Comparison of ENCODE assay signal across 15 cellular contexts in the genomic region with DNA sequence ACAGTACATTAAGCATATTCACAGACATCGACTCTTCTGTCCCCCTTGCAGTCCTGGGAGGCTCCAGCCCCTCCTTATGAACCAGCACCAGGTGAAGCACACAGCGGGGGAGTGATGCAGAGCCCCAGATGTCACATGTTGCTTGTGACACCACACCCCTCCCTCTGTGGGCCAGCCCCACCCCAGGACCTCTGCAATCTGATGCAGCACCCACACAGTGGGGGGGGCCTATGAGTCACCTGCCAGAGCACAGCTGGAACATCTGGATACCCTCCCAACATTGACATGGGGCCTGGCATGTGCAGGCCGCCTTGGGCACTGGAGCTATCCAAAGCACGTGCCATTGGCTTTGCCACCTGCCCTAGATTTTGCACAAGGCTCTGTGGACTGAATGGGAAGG.
DNase-seq lines count a peak whose midpoint lies in the region; ATAC-seq and TF ChIP-seq lines count a peak whose summit lies in the region.
"Had no signal": no experiment of that assay in that cellular context is flagged by ENCODE, and none has a peak within 500 bp of the region (broad histone marks: within the 10 kb centered on the region; RNA-seq: fewer than 3 reads in every experiment).

No MANE protein-coding gene starts in this region.

- TF ChIP-seq CTCF in activated CD8-positive, alpha-beta T cell treated with anti-CD3 and anti-CD28 coated beads for 36 hours (IDR thresholded peaks at IDR 0.05): no peak
- TF ChIP-seq CTCF in foreskin keratinocyte (conservative IDR thresholded peaks at IDR 0.05) (no peak), thoracic aorta (IDR thresholded peaks at IDR 0.05) (no peak), WERI-Rb-1 (IDR thresholded peaks at IDR 0.05; ENCODE audit: low read depth, low read length) (no peak)

- no peak overlapping the region for H3K4me3 Mint-ChIP-seq in activated CD8-positive, alpha-beta T cell treated with anti-CD3 and anti-CD28 coated beads for 36 hours
- H3K4me3 Mint-ChIP-seq in activated CD8-positive, alpha-beta T cell treated with anti-CD3 and anti-CD28 coated beads, Interleukin-2, amount 10 ng/mL, durations not matched to agents 7 days and 5 days: no peak overlapping the region
- H3K4me3 Mint-ChIP-seq: CD8-positive, alpha-beta memory T cell; central memory CD8-positive, alpha-beta T cell; T-helper 1 cell treated with Interleukin-12 subunit alpha and Interleukin-12 subunit beta and Interleukin-4 antibody, amounts not matched to agents 30 μg/mL and 1 μg/mL, for 36 hours had no signal

- intact Hi-C loops in activated CD8-positive, alpha-beta T cell treated with anti-CD3 and anti-CD28 coated beads for 36 hours (cut with micrococcal nuclease): no loop called here

- no peaks in the 10 kb centered on the region for H3K9me3 Mint-ChIP-seq in activated CD8-positive, alpha-beta T cell treated with anti-CD3 and anti-CD28 coated beads for 36 hours
- H3K9me3 Mint-ChIP-seq in activated CD8-positive, alpha-beta T cell treated with anti-CD3 and anti-CD28 coated beads, Interleukin-2, amount 10 ng/mL, durations not matched to agents 7 days and 5 days (ENCODE audit: insufficient read depth): no peaks in the 10 kb centered on the region
- H3K9me3 Mint-ChIP-seq: CD8-positive, alpha-beta memory T cell; central memory CD8-positive, alpha-beta T cell; T-helper 1 cell treated with Interleukin-12 subunit alpha and Interleukin-12 subunit beta and Interleukin-4 antibody, amounts not matched to agents 30 μg/mL and 1 μg/mL, for 36 hours had no signal

- H3K27me3 Mint-ChIP-seq in activated CD8-positive, alpha-beta T cell treated with anti-CD3 and anti-CD28 coated beads for 36 hours: no peaks in the 10 kb centered on the region
- peaks cover 3% of the 10 kb centered on the region for H3K27me3 Mint-ChIP-seq in activated CD8-positive, alpha-beta T cell treated with anti-CD3 and anti-CD28 coated beads, Interleukin-2, amount 10 ng/mL, durations not matched to agents 7 days and 5 days (ENCODE audit: low read depth)

- H3K4me1 ChIP-seq in foreskin keratinocyte: peaks cover 20% of the 10 kb centered on the region
- peaks cover 27 to 73% of the 10 kb centered on the region in 2 donors for H3K4me1 ChIP-seq in thoracic aorta (ENCODE audit: control insufficient read depth in 1 of 2, low read depth in 2 of 2)

- H3K9me3 ChIP-seq in thoracic aorta: no peaks in the 10 kb centered on the region
- H3K9me3 ChIP-seq in WERI-Rb-1 (ENCODE audit: severe bottlenecking): no peaks in the 10 kb centered on the region
- H3K9me3 ChIP-seq: gastroesophageal sphincter, right atrium auricular region, tibial nerve had no signal

- H3K27me3 ChIP-seq in foreskin keratinocyte: peaks cover 15% of the 10 kb centered on the region
- H3K27me3 ChIP-seq in thoracic aorta (replicated peaks; ENCODE audit: insufficient read depth): no peaks in the 10 kb centered on the region
- no peaks in the 10 kb centered on the region for H3K27me3 ChIP-seq in WERI-Rb-1 (ENCODE audit: insufficient read depth, low read depth, severe bottlenecking)
- H3K27me3 ChIP-seq: gastroesophageal sphincter, right atrium auricular region, tibial nerve had no signal

- H3K4me1 Mint-ChIP-seq in activated CD8-positive, alpha-beta T cell treated with anti-CD3 and anti-CD28 coated beads for 36 hours (ENCODE audit: low read depth): peaks cover 12% of the 10 kb centered on the region
- peaks cover 12% of the 10 kb centered on the region for H3K4me1 Mint-ChIP-seq in activated CD8-positive, alpha-beta T cell treated with anti-CD3 and anti-CD28 coated beads, Interleukin-2, amount 10 ng/mL, durations not matched to agents 7 days and 5 days (ENCODE audit: low read depth)
- H3K4me1 Mint-ChIP-seq: CD8-positive, alpha-beta memory T cell; central memory CD8-positive, alpha-beta T cell had no signal

- H3K4me3 ChIP-seq in thoracic aorta (no peak overlapping the region), WERI-Rb-1 (ENCODE audit: low read depth, low read length) (no peak overlapping the region)
- H3K4me3 ChIP-seq: gastroesophageal sphincter, right atrium auricular region, tibial nerve had no signal

- no peak for ATAC-seq in activated CD8-positive, alpha-beta T cell treated with anti-CD3 and anti-CD28 coated beads for 36 hours
- no peak for ATAC-seq in activated CD8-positive, alpha-beta T cell treated with anti-CD3 and anti-CD28 coated beads, Interleukin-2, amount 10 ng/mL, durations not matched to agents 7 days and 5 days
- ATAC-seq in foreskin keratinocyte: peak; percentile 3
- ATAC-seq in thoracic aorta (ENCODE audit: insufficient number of reproducible peaks, low FRiP score, low read depth): no peak
- ATAC-seq in HG03521 (IDR thresholded peaks at IDR 0.05; ENCODE audit: unreplicated experiment): no peak
- ATAC-seq: gastroesophageal sphincter had no signal

- POLR2A ChIA-PET in activated CD8-positive, alpha-beta T cell treated with anti-CD3 and anti-CD28 coated beads for 36 hours (lab: Charles Lee): no interaction called here
- POLR2A ChIA-PET in activated CD8-positive, alpha-beta T cell treated with anti-CD3 and anti-CD28 coated beads, Interleukin-2, amount 10 ng/mL, durations not matched to agents 7 days and 5 days (lab: Charles Lee): no interaction called here

- H3K27ac ChIP-seq in foreskin keratinocyte (no peak overlapping the region), thoracic aorta (peak overlapping the region; percentile 96 to 99), WERI-Rb-1 (no peak overlapping the region)
- H3K27ac ChIP-seq: gastroesophageal sphincter, right atrium auricular region, tibial nerve had no signal

- H3K36me3 ChIP-seq in thoracic aorta (peaks cover 36% of the 10 kb centered on the region), WERI-Rb-1 (no peaks in the 10 kb centered on the region)
- H3K36me3 ChIP-seq: gastroesophageal sphincter, tibial nerve had no signal

- CTCF ChIA-PET in activated CD8-positive, alpha-beta T cell treated with anti-CD3 and anti-CD28 coated beads for 36 hours (lab: Charles Lee): no interaction called here
- CTCF ChIA-PET in activated CD8-positive, alpha-beta T cell treated with anti-CD3 and anti-CD28 coated beads, Interleukin-2, amount 10 ng/mL, durations not matched to agents 7 days and 5 days (lab: Charles Lee): no interaction called here

- H3K36me3 Mint-ChIP-seq in activated CD8-positive, alpha-beta T cell treated with anti-CD3 and anti-CD28 coated beads for 36 hours (ENCODE audit: low read depth): peaks cover 3% of the 10 kb centered on the region
- H3K36me3 Mint-ChIP-seq in activated CD8-positive, alpha-beta T cell treated with anti-CD3 and anti-CD28 coated beads, Interleukin-2, amount 10 ng/mL, durations not matched to agents 7 days and 5 days (ENCODE audit: low read depth): peaks cover 3% of the 10 kb centered on the region
- H3K36me3 Mint-ChIP-seq: CD8-positive, alpha-beta memory T cell had no signal

- DNase-seq in activated CD8-positive, alpha-beta T cell treated with anti-CD3 and anti-CD28 coated beads for 36 hours: peak; percentile 44
- DNase-seq in activated CD8-positive, alpha-beta T cell treated with anti-CD3 and anti-CD28 coated beads, Interleukin-2, amount 10 ng/mL, durations not matched to agents 7 days and 5 days: no peak
- DNase-seq in NCI-H524 treated with DMSO at 0.1 percent for 48 hours (lab: John Stamatoyannopoulos, UW) (peak; percentile 53), foreskin keratinocyte (no peak), thoracic aorta (ENCODE audit: low spot score) (no peak), ecto neural progenitor cell (ENCODE audit: low spot score) (no peak), WERI-Rb-1 (no peak)
- DNase-seq: CD8-positive, alpha-beta memory T cell; NCI-H2029 treated with DMSO at 0.1 percent for 48 hours had no signal

- H3K27ac Mint-ChIP-seq in activated CD8-positive, alpha-beta T cell treated with anti-CD3 and anti-CD28 coated beads for 36 hours: no peak overlapping the region
- H3K27ac Mint-ChIP-seq in activated CD8-positive, alpha-beta T cell treated with anti-CD3 and anti-CD28 coated beads, Interleukin-2, amount 10 ng/mL, durations not matched to agents 7 days and 5 days: no peak overlapping the region
- H3K27ac Mint-ChIP-seq: CD8-positive, alpha-beta memory T cell; T-helper 1 cell treated with Interleukin-12 subunit alpha and Interleukin-12 subunit beta and Interleukin-4 antibody, amounts not matched to agents 30 μg/mL and 1 μg/mL, for 36 hours had no signal

Comparison
In these comparisons a context has a peak if more than half of its experiments do, and no peak if none do; other contexts are left out.
1. DNase-seq: peak in activated CD8-positive, alpha-beta T cell treated with anti-CD3 and anti-CD28 coated beads for 36 hours (single experiment) and NCI-H524 treated with DMSO at 0.1 percent for 48 hours (single experiment); none in activated CD8-positive, alpha-beta T cell treated with anti-CD3 and anti-CD28 coated beads, Interleukin-2, amount 10 ng/mL, durations not matched to agents 7 days and 5 days (single experiment), foreskin keratinocyte (0 of 2), thoracic aorta (single experiment), ecto neural progenitor cell (single experiment) and WERI-Rb-1 (single experiment).
2. H3K27ac ChIP-seq: peak in thoracic aorta (2 of 2); none in foreskin keratinocyte (single experiment) and WERI-Rb-1 (single experiment).